Comparison of ENCODE assay signal across 13 cellular contexts in the genomic region with DNA sequence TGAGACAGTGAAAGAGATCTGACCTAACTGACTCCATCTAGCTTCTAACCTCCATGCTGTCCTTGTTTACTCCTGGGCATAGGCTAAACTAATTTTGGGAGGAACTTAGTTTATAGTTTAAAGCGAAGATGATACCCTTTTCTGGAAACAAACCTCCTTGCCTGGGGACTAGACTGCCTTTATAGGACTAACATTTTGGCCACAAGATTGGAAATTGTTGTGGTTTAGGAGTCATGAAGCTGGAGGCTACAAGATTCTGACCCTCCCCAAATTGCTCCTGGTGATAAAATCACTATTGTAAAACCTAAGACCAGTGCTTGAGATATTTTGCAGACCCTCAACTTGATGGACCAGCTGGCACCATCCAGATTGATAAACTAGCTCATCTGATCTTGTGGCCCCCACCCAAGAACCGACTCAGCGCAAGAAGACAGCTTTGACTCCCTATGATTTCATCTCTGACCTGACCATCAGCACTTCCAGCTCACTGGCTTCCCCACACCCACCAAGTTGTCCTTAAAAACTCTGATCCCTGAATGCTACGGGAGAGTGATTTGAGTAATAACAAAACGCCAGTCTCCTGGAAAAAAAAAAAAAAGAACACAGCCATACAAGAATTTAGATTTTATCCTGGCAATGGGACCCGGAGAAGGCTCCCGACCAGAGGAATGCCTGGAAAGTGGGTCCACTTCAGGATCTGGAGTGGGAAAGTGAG.
"Had no signal": no experiment of that assay in that cellular context is flagged by ENCODE, and none has a peak within 500 bp of the region (broad histone marks: within the 10 kb centered on the region; RNA-seq: fewer than 3 reads in every experiment).

No MANE protein-coding gene starts in this region.

- DNase-seq: activated CD4-positive, alpha-beta T cell treated with anti-CD3 and anti-CD28 coated beads for 1 hour; activated CD4-positive, alpha-beta T cell treated with anti-CD3 and anti-CD28 coated beads, Interleukin-2, amount 50 U/mL, for 48 hours; activated CD8-positive, alpha-beta memory T cell treated with anti-CD3 and anti-CD28 coated beads, Interleukin-2, amount 10 ng/mL, durations not matched to agents 7 days and 5 days; activated effector memory CD4-positive, alpha-beta T cell treated with Interleukin-2 at 50 U/mL for 16 hours; activated naive CD8-positive, alpha-beta T cell treated with anti-CD3 and anti-CD28 coated beads for 36 hours; activated T-cell treated with anti-CD3 and anti-CD28 coated beads, Interleukin-2, amount 50 U/mL, for 24 hours; islet precursor cell; left ventricle myocardium superior; retina; stimulated activated CD4-positive, alpha-beta T cell treated with anti-CD3 and anti-CD28 coated beads, Interleukin-4, amount 100 ng/mL, for 4 hours; stomach; uterus had no signal

- H3K27ac ChIP-seq: parathyroid adenoma, stomach, uterus had no signal

- H3K4me3 ChIP-seq: stomach, uterus had no signal

- H3K4me1 ChIP-seq: parathyroid adenoma, uterus had no signal

- H3K27me3 ChIP-seq: stomach, uterus had no signal

- H3K9me3 ChIP-seq: stomach, uterus had no signal

- H3K36me3 ChIP-seq: uterus had no signal

- ATAC-seq: activated CD8-positive, alpha-beta memory T cell treated with anti-CD3 and anti-CD28 coated beads, Interleukin-2, amount 10 ng/mL, durations not matched to agents 7 days and 5 days; left ventricle myocardium superior had no signal
